ENCODE assay signal across 8 cellular contexts in the genomic region with DNA sequence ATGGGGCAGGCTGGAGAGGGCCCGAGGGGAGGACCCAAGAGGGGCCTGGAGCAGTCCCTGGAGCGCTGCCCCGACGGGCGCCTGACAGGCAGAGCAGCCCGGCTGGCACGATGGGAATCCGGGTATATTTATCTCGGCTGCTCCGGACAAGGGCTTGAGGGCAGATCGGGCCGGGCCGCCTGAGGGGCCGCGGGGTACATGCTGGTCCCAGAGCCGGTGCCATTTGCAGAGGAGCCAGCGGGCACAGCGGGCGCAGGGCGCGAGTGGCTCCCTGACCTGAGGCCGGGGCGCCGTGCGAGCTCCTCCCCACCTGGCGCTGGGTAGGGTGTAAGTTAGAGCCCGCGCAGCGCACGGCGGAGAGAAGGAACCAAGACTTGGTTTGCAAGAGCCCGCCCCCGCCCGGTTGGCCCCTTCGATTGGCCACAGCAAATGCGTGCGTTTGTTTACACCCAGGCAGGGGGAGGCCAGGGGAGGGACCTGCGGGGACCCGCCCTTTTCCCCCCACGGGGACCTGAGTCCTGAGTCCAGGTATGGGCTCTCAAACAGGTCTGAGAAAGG. TPM values are rescaled to one million over a fixed set of nuclear protein-coding genes. Genes with fewer than 3 reads are reported as not detected.
DNase-seq lines count a peak whose midpoint lies in the region; ATAC-seq and TF ChIP-seq lines count a peak whose summit lies in the region.

No MANE protein-coding gene starts in this region.

- DNase-seq in HuH-7.5 (ENCODE audit: low spot score), result peak; percentile 79
- DNase-seq in activated CD4-positive, alpha-beta T cell treated with anti-CD3 and anti-CD28 coated beads for 48 hours, result peak; percentile 58
- peak; percentile 42 for DNase-seq in globus pallidus (ENCODE audit: low spot score)
- no peak for DNase-seq in progenitor cell of endocrine pancreas (ENCODE audit: low spot score, unreplicated experiment)
- no peak for DNase-seq in posterior vena cava (ENCODE audit: low spot score)
- DNase-seq in inferior parietal cortex (ENCODE audit: extremely low spot score), result no peak

- ATAC-seq in GM21825 (IDR thresholded peaks at IDR 0.05; ENCODE audit: unreplicated experiment) (no peak), HG03097 (IDR thresholded peaks at IDR 0.05; ENCODE audit: low FRiP score, unreplicated experiment) (no peak)

- no peaks in the 10 kb centered on the region for H3K9me3 Mint-ChIP-seq in progenitor cell of endocrine pancreas (ENCODE audit: low read depth)

- intact Hi-C loops in posterior vena cava (cut with DNase I), result no loop called here

- no peak for TF ChIP-seq CTCF in progenitor cell of endocrine pancreas (IDR thresholded peaks at IDR 0.05; ENCODE audit: unreplicated experiment)

- peaks cover 48% of the 10 kb centered on the region for H3K4me1 Mint-ChIP-seq in progenitor cell of endocrine pancreas (ENCODE audit: low read depth)

- H3K36me3 Mint-ChIP-seq in progenitor cell of endocrine pancreas (ENCODE audit: insufficient read depth), result no peaks in the 10 kb centered on the region

- H3K27ac Mint-ChIP-seq in progenitor cell of endocrine pancreas, result no peak overlapping the region

- H3K4me3 Mint-ChIP-seq in progenitor cell of endocrine pancreas (ENCODE audit: low read depth), result peak overlapping the region; percentile 69

- peaks cover 31% of the 10 kb centered on the region for H3K27me3 Mint-ChIP-seq in progenitor cell of endocrine pancreas

RNA-seq across cellular contexts. Expression of a gene that starts 0.7 kb away (rescaled TPM):
- 43.5 and 44.7 TPM in 2 replicates for total RNA-seq in progenitor cell of endocrine pancreas
- total RNA-seq in posterior vena cava, result under 1 TPM; 0.37 to 0.62 TPM

RNA-seq across cellular contexts. Expression of a gene that starts 14.4 kb away (rescaled TPM):
- 0.12 and 0.91 TPM in 2 replicates for total RNA-seq in progenitor cell of endocrine pancreas
- total RNA-seq in posterior vena cava, result not detected

RNA-seq across cellular contexts. Expression of a gene that starts 30.2 kb away (rescaled TPM):
- total RNA-seq in progenitor cell of endocrine pancreas (158 and 171 TPM in 2 replicates), posterior vena cava (100 to 1,000 TPM; 261 to 265 TPM)

RNA-seq across cellular contexts. Expression of a gene that starts 50.7 kb away (rescaled TPM):
- total RNA-seq in progenitor cell of endocrine pancreas, result 23.6 and 26.5 TPM in 2 replicates
- total RNA-seq in posterior vena cava, result 10 to 100 TPM; 27.8 to 48.0 TPM

Comparison
In these comparisons a context has a peak if more than half of its experiments do, and no peak if none do; other contexts are left out.
1. DNase-seq: peak in HuH-7.5 (single experiment), activated CD4-positive, alpha-beta T cell treated with anti-CD3 and anti-CD28 coated beads for 48 hours (single experiment) and globus pallidus (single experiment); none in progenitor cell of endocrine pancreas (single experiment), posterior vena cava (single experiment) and inferior parietal cortex (single experiment).
2. RNA of a gene that starts 0.7 kb away (total RNA-seq): 43.5 to 44.7 TPM in progenitor cell of endocrine pancreas; 0.37 to 0.62 TPM in posterior vena cava; every median in the first group is over 10 times any median in the second.